Comparison of ENCODE assay signal across 21 cellular contexts in genomic region chr1:202892501-202892900, GRCh38. TPM values are rescaled to one million over a fixed set of nuclear protein-coding genes. Genes with fewer than 3 reads are reported as not detected.
DNase-seq lines count a peak whose midpoint lies in the region; ATAC-seq, FAIRE-seq and TF ChIP-seq lines count a peak whose summit lies in the region.
"Had no signal": no experiment of that assay in that cellular context is flagged by ENCODE, and none has a peak within 500 bp of the region (broad histone marks: within the 10 kb centered on the region; RNA-seq: fewer than 3 reads in every experiment).

No MANE protein-coding gene starts in this region.

- POLR2A ChIA-PET in A673 (lab: Charles Lee; ENCODE audit: low non-redundant PET): no interaction called here

- no peaks in the 10 kb centered on the region for H3K36me3 Mint-ChIP-seq in glutamatergic neuron (ENCODE audit: unreplicated experiment)

- peaks cover 55% of the 10 kb centered on the region for H3K36me3 ChIP-seq in WERI-Rb-1
- H3K36me3 ChIP-seq in bronchial epithelial cell (ENCODE audit: control insufficient read depth, insufficient read depth, low read length): peaks cover 14% of the 10 kb centered on the region
- H3K36me3 ChIP-seq in A673 (ENCODE audit: insufficient read depth, low read length, poor library complexity, severe bottlenecking): peaks cover 27% of the 10 kb centered on the region

- peaks cover 4% of the 10 kb centered on the region for H3K9me3 Mint-ChIP-seq in glutamatergic neuron (ENCODE audit: unreplicated experiment)
- H3K9me3 Mint-ChIP-seq: CD4-positive, CD25-positive, alpha-beta regulatory T cell; CD8-positive, alpha-beta T cell; GM23338; H9 had no signal

- CTCF ChIA-PET in A673 (lab: Charles Lee): no interaction called here

- H3K27ac Mint-ChIP-seq in glutamatergic neuron (ENCODE audit: unreplicated experiment): peak overlapping the region; percentile 38
- H3K27ac Mint-ChIP-seq: B cell; CD4-positive, CD25-positive, alpha-beta regulatory T cell; CD8-positive, alpha-beta T cell; GM23338; H9 had no signal

- ATAC-seq in GM21381 (IDR thresholded peaks at IDR 0.05; ENCODE audit: unreplicated experiment): no peak
- ATAC-seq: CD8-positive, alpha-beta T cell; GM12878; GM23338; HCT116 had no signal

- H3K27me3 ChIP-seq in WERI-Rb-1 (ENCODE audit: insufficient read depth, low read depth, severe bottlenecking) (no peaks in the 10 kb centered on the region), bronchial epithelial cell (ENCODE audit: control insufficient read depth, insufficient read depth, low read length) (no peaks in the 10 kb centered on the region), A673 (replicated peaks; ENCODE audit: insufficient read depth, low read depth, low read length, poor library complexity) (no peaks in the 10 kb centered on the region)
- H3K27me3 ChIP-seq: BLaER1 had no signal

- peak; percentile 37 for DNase-seq in WERI-Rb-1
- DNase-seq in bronchial epithelial cell (ENCODE audit: low read depth): peak; percentile 68
- DNase-seq in glutamatergic neuron: no peak
- DNase-seq in retinal pigment epithelial cell (ENCODE audit: low read depth): peak; percentile 4
- DNase-seq in T-helper 1 cell: no peak
- no peak for DNase-seq in A673 (ENCODE audit: low spot score)
- DNase-seq: Caco-2; CD4-positive, CD25-positive, alpha-beta regulatory T cell; CD8-positive, alpha-beta T cell; DMS153; EL; GDM1; H9 had no signal

- no peaks in the 10 kb centered on the region for H3K4me1 ChIP-seq in A673 (ENCODE audit: insufficient read depth, low read length, poor library complexity, severe bottlenecking)

- peaks cover 4% of the 10 kb centered on the region for H3K27me3 Mint-ChIP-seq in glutamatergic neuron (ENCODE audit: unreplicated experiment)
- H3K27me3 Mint-ChIP-seq: B cell; CD4-positive, CD25-positive, alpha-beta regulatory T cell had no signal

- TF ChIP-seq CTCF in WERI-Rb-1 (IDR thresholded peaks at IDR 0.05; ENCODE audit: low read depth, low read length): no peak
- no peak for TF ChIP-seq CTCF in bronchial epithelial cell (IDR thresholded peaks at IDR 0.05; ENCODE audit: insufficient read depth, low read length, severe bottlenecking)
- no peak for TF ChIP-seq CTCF in glutamatergic neuron (IDR thresholded peaks at IDR 0.05; ENCODE audit: partially characterized antibody, unreplicated experiment)
- no peak for TF ChIP-seq CTCF in retinal pigment epithelial cell (conservative IDR thresholded peaks at IDR 0.05; ENCODE audit: low read depth, low read length)
- no peak for TF ChIP-seq CTCF in A673 (conservative IDR thresholded peaks at IDR 0.05; ENCODE audit: low read depth, low read length)

- no peaks in the 10 kb centered on the region for H3K9me3 ChIP-seq in WERI-Rb-1 (ENCODE audit: severe bottlenecking)
- no peaks in the 10 kb centered on the region for H3K9me3 ChIP-seq in A673 (ENCODE audit: low read depth, low read length, poor library complexity, severe bottlenecking)
- H3K9me3 ChIP-seq: BLaER1, Caco-2 had no signal

- peaks cover 10% of the 10 kb centered on the region for H3K4me1 Mint-ChIP-seq in glutamatergic neuron (ENCODE audit: low read depth, unreplicated experiment)

- BruUV-seq in A673 (replicated peaks; lab: Mats Ljungman, UMichigan): no TSS peak

- H3K27ac ChIP-seq in WERI-Rb-1 (no peak overlapping the region), A673 (ENCODE audit: low read depth, low read length, poor library complexity, severe bottlenecking) (no peak overlapping the region)
- H3K27ac ChIP-seq: BLaER1, C4-2B had no signal

- FAIRE-seq in bronchial epithelial cell (lab: Jason Lieb, UNC): no peak
- FAIRE-seq: GM12878, GM19239 had no signal

- H3K4me3 ChIP-seq in WERI-Rb-1 (ENCODE audit: low read depth, low read length) (no peak overlapping the region), bronchial epithelial cell (ENCODE audit: low read depth, low read length) (no peak overlapping the region), retinal pigment epithelial cell (ENCODE audit: low read length) (no peak overlapping the region), A673 (ENCODE audit: low read depth, low read length, poor library complexity, severe bottlenecking) (no peak overlapping the region)
- H3K4me3 ChIP-seq: BLaER1, GM12878, GM23338 had no signal

- intact Hi-C loops in A673 (cut with micrococcal nuclease; ENCODE audit: unreplicated experiment): no loop called here

- no peak overlapping the region for H3K4me3 Mint-ChIP-seq in glutamatergic neuron (ENCODE audit: unreplicated experiment)
- H3K4me3 Mint-ChIP-seq: B cell; CD8-positive, alpha-beta T cell; GM23338; H9 had no signal

RNA-seq across cellular contexts. Expression of gene RABIF, which starts 3.6 kb away (rescaled TPM):
- 3.9 and 10.4 TPM in 2 replicates for total RNA-seq in bronchial epithelial cell
- total RNA-seq in glutamatergic neuron (ENCODE audit: unreplicated experiment): 16.4 TPM
- 11.1 and 12.2 TPM in 2 replicates for total RNA-seq in A673 (2021)

RNA-seq across cellular contexts. Expression of gene KLHL12, which starts 34.5 kb away (rescaled TPM):
- total RNA-seq in bronchial epithelial cell: 51.1 and 71.6 TPM in 2 replicates
- 30.9 TPM for total RNA-seq in glutamatergic neuron (ENCODE audit: unreplicated experiment)
- total RNA-seq in A673 (2021): 17.8 and 22.9 TPM in 2 replicates

Comparison
In these comparisons a context has a peak if more than half of its experiments do, and no peak if none do; other contexts are left out.
1. DNase-seq: peak in WERI-Rb-1 (single experiment), bronchial epithelial cell (single experiment) and retinal pigment epithelial cell (single experiment); none in glutamatergic neuron (single experiment), T-helper 1 cell (0 of 5) and A673 (single experiment).